Comparison of ENCODE assay signal across 28 cellular contexts in genomic region chr22:29124777-29125506, GRCh38. TPM values are rescaled to one million over a fixed set of nuclear protein-coding genes. Genes with fewer than 3 reads are reported as not detected.
"Had no signal": no experiment of that assay in that cellular context is flagged by ENCODE, and none has a peak within 500 bp of the region (broad histone marks: within the 10 kb centered on the region; RNA-seq: fewer than 3 reads in every experiment).

No MANE protein-coding gene starts in this region.

- DNase-seq: hypothalamus; immature natural killer cell; kidney; left colon; left lung; lower lobe of right lung; mammary epithelial cell; mesenchymal stem cell; naive thymus-derived CD8-positive, alpha-beta T cell; ovary; right lobe of liver; stimulated activated CD4-positive, alpha-beta T cell treated with anti-CD3 and anti-CD28 coated beads, Interleukin-12 subunit alpha, Interleukin-12 subunit beta, amount 100 ng/mL, for 4 hours; stimulated activated CD4-positive, alpha-beta T cell treated with anti-CD3 and anti-CD28 coated beads, Interleukin-15, amount 100 ng/mL, for 24 hours; stimulated activated CD4-positive, alpha-beta T cell treated with anti-CD3 and anti-CD28 coated beads, Interleukin-2, amount 100 ng/mL, for 24 hours; stimulated activated CD4-positive, alpha-beta T cell treated with anti-CD3 and anti-CD28 coated beads, Interleukin-4, amount 100 ng/mL, for 1 hour; stimulated activated naive B cell treated with anti-CD40 and anti-IgM and Interleukin-4, amounts not matched to agents 10 μg/mL and 1 μg/mL and 100 μg/mL, for 72 hours; stimulated activated naive CD8-positive, alpha-beta T cell treated with anti-CD3 and anti-CD28 coated beads, Interleukin-15, Interleukin-2, amounts not matched to agents 100 U/mL and 50 U/mL, for 24 hours; stomach; testis; thyroid gland; transverse colon; upper lobe of left lung had no signal

- H3K4me1 Mint-ChIP-seq: immature natural killer cell; neural progenitor cell; stimulated activated naive B cell treated with anti-CD40 and anti-IgM and Interleukin-4, amounts not matched to agents 10 μg/mL and 1 μg/mL and 100 μg/mL, for 72 hours had no signal

- H3K27me3 ChIP-seq: left lung, neural progenitor cell, ovary, right atrium auricular region, right lobe of liver, stomach, testis, thyroid gland, transverse colon, upper lobe of left lung, vagina had no signal

- H3K27ac Mint-ChIP-seq: immature natural killer cell; naive thymus-derived CD8-positive, alpha-beta T cell; neural progenitor cell; progenitor cell of endocrine pancreas; stimulated activated naive B cell treated with anti-CD40 and anti-IgM and Interleukin-4, amounts not matched to agents 10 μg/mL and 1 μg/mL and 100 μg/mL, for 72 hours had no signal

- ATAC-seq: left colon; left lung; lower lobe of right lung; naive thymus-derived CD8-positive, alpha-beta T cell; right lobe of liver; stimulated activated naive B cell treated with anti-CD40 and anti-IgM and Interleukin-4, amounts not matched to agents 10 μg/mL and 1 μg/mL and 100 μg/mL, for 72 hours; stimulated activated naive CD8-positive, alpha-beta T cell treated with anti-CD3 and anti-CD28 coated beads, Interleukin-15, Interleukin-2, amounts not matched to agents 100 U/mL and 50 U/mL, for 24 hours had no signal

- H3K4me3 Mint-ChIP-seq: immature natural killer cell; naive thymus-derived CD8-positive, alpha-beta T cell; nephron; neural progenitor cell; stimulated activated naive B cell treated with anti-CD40 and anti-IgM and Interleukin-4, amounts not matched to agents 10 μg/mL and 1 μg/mL and 100 μg/mL, for 72 hours had no signal

- H3K4me3 ChIP-seq: left lung, lower lobe of right lung, neural progenitor cell, ovary, right atrium auricular region, right lobe of liver, skin epidermis, stomach, testis, thyroid gland, transverse colon, upper lobe of left lung, vagina had no signal

- H2AFZ ChIP-seq: neural progenitor cell had no signal

- H3K9me3 ChIP-seq: left lung, lower lobe of right lung, ovary, right atrium auricular region, right lobe of liver, stomach, testis, thyroid gland, transverse colon, upper lobe of left lung, vagina had no signal

- H3K4me1 ChIP-seq: neural progenitor cell, testis had no signal

- H3K4me2 ChIP-seq: neural progenitor cell had no signal

- H3K36me3 Mint-ChIP-seq: immature natural killer cell had no signal

- H3K9ac ChIP-seq: neural progenitor cell had no signal

- H3K27ac ChIP-seq: left lung, lower lobe of right lung, neural progenitor cell, ovary, right atrium auricular region, right lobe of liver, testis, thyroid gland, upper lobe of left lung, vagina had no signal

- H3K36me3 ChIP-seq: neural progenitor cell, ovary, thyroid gland, transverse colon had no signal

RNA-seq across cellular contexts. Expression of gene KREMEN1, which starts 52.1 kb away (rescaled TPM):
- total RNA-seq: naive thymus-derived CD8-positive, alpha-beta T cell had no signal
- polyA plus RNA-seq: immature natural killer cell; naive thymus-derived CD8-positive, alpha-beta T cell had no signal
